Comparison of ENCODE assay signal across 26 cellular contexts in genomic region chr10:9987197-9987596, GRCh38.
DNase-seq lines count a peak whose midpoint lies in the region; ATAC-seq, FAIRE-seq and TF ChIP-seq lines count a peak whose summit lies in the region.
"Had no signal": no experiment of that assay in that cellular context is flagged by ENCODE, and none has a peak within 500 bp of the region (broad histone marks: within the 10 kb centered on the region; RNA-seq: fewer than 3 reads in every experiment).

No MANE protein-coding gene starts in this region.

- no peak for DNase-seq in ascending aorta (ENCODE audit: low spot score in 2 of 2)
- DNase-seq in testis: peak; percentile 53
- no peak for DNase-seq in aorta
- no peak for DNase-seq in central memory CD4-positive, alpha-beta T cell
- no peak for DNase-seq in KBM-7
- no peak for DNase-seq in GM12891 (ENCODE audit: insufficient read length, low spot score)
- DNase-seq: 8988T; ACHN; AML-193; BE2C; CD4-positive, alpha-beta T cell; CD8-positive, alpha-beta memory T cell; DMS 273 treated with DMSO at 0.1 percent for 48 hours; DMS79; EL; GDM1; GM23248; H7 had no signal

- FAIRE-seq in GM12891 (lab: Jason Lieb, UNC): no peak
- FAIRE-seq: A549, D721Med, GM12878, GM18507, H1 had no signal

- ATAC-seq in gastroesophageal sphincter (peak; percentile 77), aorta (ENCODE audit: low FRiP score) (peak; percentile 52)
- ATAC-seq: A549, GM12878, HCT116 had no signal

- H3K4me1 ChIP-seq in ascending aorta (peaks cover 0 to 3% of the 10 kb centered on the region in 2 donors), gastroesophageal sphincter (peaks cover 0 to 2% (median 0%) of the 10 kb centered on the region in 3 donors), testis (peaks cover 3% of the 10 kb centered on the region), aorta (ENCODE audit: control insufficient read depth in 1 of 2, insufficient read depth in 2 of 2, low read length in 2 of 2) (peaks cover 0 to 7% of the 10 kb centered on the region in 2 donors)
- H3K4me1 ChIP-seq: A549; BE2C; BLaER1 treated with 17β-estradiol and CSF1 and Interleukin-3, amounts not matched to agents 10 nM and 100 nM had no signal

- TF ChIP-seq POLR2A in gastroesophageal sphincter (IDR thresholded peaks at IDR 0.05): no peak
- no peak for TF ChIP-seq POLR2A in testis (IDR thresholded peaks at IDR 0.05)
- no peak for TF ChIP-seq POLR2A in GM12891 (IDR thresholded peaks at IDR 0.05; ENCODE audit: low read depth, low read length)

- H3K4me3 ChIP-seq in ascending aorta (no peak overlapping the region), gastroesophageal sphincter (no peak overlapping the region), testis (no peak overlapping the region), aorta (ENCODE audit: low read length in 2 of 2) (no peak overlapping the region)
- H3K4me3 ChIP-seq: A549; BLaER1 treated with 17β-estradiol and CSF1 and Interleukin-3, amounts not matched to agents 10 nM and 100 nM; GM12878; GM23248 had no signal

- no peaks in the 10 kb centered on the region for H3K9me3 ChIP-seq in ascending aorta
- H3K9me3 ChIP-seq in gastroesophageal sphincter: no peaks in the 10 kb centered on the region
- H3K9me3 ChIP-seq in testis: no peaks in the 10 kb centered on the region
- no peaks in the 10 kb centered on the region for H3K9me3 ChIP-seq in aorta (ENCODE audit: control insufficient read depth, low read length)
- H3K9me3 ChIP-seq: BE2C had no signal

- H3K27ac ChIP-seq in ascending aorta (peak overlapping the region; percentile 53 to 68), gastroesophageal sphincter (peak overlapping the region; percentile 33 to 68 (median 55)), testis (peak overlapping the region in 1 of 2 donors; percentile 55), aorta (ENCODE audit: low read depth in 1 of 2, low read length in 2 of 2) (peak overlapping the region in 1 of 2 donors; percentile 46)
- H3K27ac ChIP-seq: A549; BLaER1 treated with 17β-estradiol and CSF1 and Interleukin-3, amounts not matched to agents 10 nM and 100 nM; GM23248 had no signal

- in situ Hi-C loops in KBM-7 (cut with MboI; ENCODE audit: low pct_unique_long_range_greater_than_20kb, low sequenced_read_pairs): no loop called here

- TF ChIP-seq CTCF in ascending aorta (IDR thresholded peaks at IDR 0.05): no peak
- no peak for TF ChIP-seq CTCF in gastroesophageal sphincter (IDR thresholded peaks at IDR 0.05)
- no peak for TF ChIP-seq CTCF in testis (IDR thresholded peaks at IDR 0.05)

- WGBS in gastroesophageal sphincter (ENCODE audit: low coverage in 1 of 2), 2 donors: 49 to 80% methylated on average over 1 to 5 of the region's 5 CpGs
- WGBS in testis, 2 donors: 48 to 71% methylated on average over 5 of the region's 5 CpGs
- WGBS in aorta, 2 donors: 1 to 9% methylated on average over 5 of the region's 5 CpGs

- TF ChIP-seq EP300 in gastroesophageal sphincter (IDR thresholded peaks at IDR 0.05): peak; percentile 41

- H3K27me3 ChIP-seq in ascending aorta: no peaks in the 10 kb centered on the region
- no peaks in the 10 kb centered on the region for H3K27me3 ChIP-seq in gastroesophageal sphincter
- H3K27me3 ChIP-seq in testis: no peaks in the 10 kb centered on the region
- H3K27me3 ChIP-seq in aorta (ENCODE audit: control insufficient read depth in 1 of 2, insufficient read depth in 2 of 2, low read length in 1 of 2): no peaks in the 10 kb centered on the region
- H3K27me3 ChIP-seq: BE2C; BLaER1 treated with 17β-estradiol and CSF1 and Interleukin-3, amounts not matched to agents 10 nM and 100 nM had no signal

- H3K36me3 ChIP-seq in ascending aorta (no peaks in the 10 kb centered on the region), gastroesophageal sphincter (no peaks in the 10 kb centered on the region), testis (ENCODE audit: low read depth, missing control alignments) (no peaks in the 10 kb centered on the region), aorta (ENCODE audit: control insufficient read depth in 1 of 2, insufficient read depth in 2 of 2, low read length in 1 of 2) (no peaks in the 10 kb centered on the region)
- H3K36me3 ChIP-seq: BE2C; BLaER1 treated with 17β-estradiol and CSF1 and Interleukin-3, amounts not matched to agents 10 nM and 100 nM had no signal

- intact Hi-C loops in ascending aorta (cut with DNase I): no loop called here
- intact Hi-C loops in testis (cut with DNase I; ENCODE audit: low total_unique reads): no loop called here
- intact Hi-C loops in aorta (cut with DNase I): no loop called here

TF ChIP-seq in GM12891, 5 proteins besides CTCF, POLR2A, EP300 and RAD21:
- TF ChIP-seq TAF1 (IDR thresholded peaks at IDR 0.05; ENCODE audit: low read depth, low read length) (no peak), POU2F2 (IDR thresholded peaks at IDR 0.05; ENCODE audit: low read depth, low read length) (no peak)
